In genomic region chr3:179272385-179272784, GRCh38 we compare ENCODE assay signal across 11 cellular contexts. TPM values are rescaled to one million over a fixed set of nuclear protein-coding genes. Genes with fewer than 3 reads are reported as not detected.
DNase-seq lines count a peak whose midpoint lies in the region; ATAC-seq, FAIRE-seq and TF ChIP-seq lines count a peak whose summit lies in the region.
"Had no signal": no experiment of that assay in that cellular context is flagged by ENCODE, and none has a peak within 500 bp of the region (broad histone marks: within the 10 kb centered on the region; RNA-seq: fewer than 3 reads in every experiment).

No MANE protein-coding gene starts in this region.

- no peaks in the 10 kb centered on the region for H3K9me3 Mint-ChIP-seq in naive thymus-derived CD8-positive, alpha-beta T cell

- no peak overlapping the region for H3K4me3 ChIP-seq in K562
- H3K4me3 ChIP-seq: left lung had no signal

- no peak; a peak in 1 of 6 replicates for TF ChIP-seq CTCF in K562 (IDR thresholded peaks at IDR 0.05 in 2 of 3, conservative IDR thresholded peaks at IDR 0.05 in 1 of 3; ENCODE audit: insufficient read depth in 2 of 3, low read depth in 1 of 3, low read length in 3 of 3)

- intact Hi-C loops in K562 (cut with micrococcal nuclease), result no loop called here

- DNase-seq in EH (ENCODE audit: low read depth) (peak; percentile 15), K562 (ENCODE audit: extremely low read depth in 1 of 4, low spot score in 3 of 4) (no peak), lung microvascular endothelial cell (ENCODE audit: low read depth in 2 of 2) (peak; percentile 46 to 69), NCI-H2227 (lab: John Stamatoyannopoulos, UW; ENCODE audit: unreplicated experiment) (no peak), T-helper 2 cell (no peak)
- no peak for DNase-seq in naive thymus-derived CD8-positive, alpha-beta T cell
- DNase-seq: activated effector memory CD4-positive, alpha-beta T cell treated with anti-CD3 and anti-CD28 coated beads, Interleukin-2, amount 50 U/mL, for 16 hours; GF-D8; left lung had no signal

- H3K79me2 ChIP-seq in K562 (ENCODE audit: control insufficient read depth, insufficient read depth, low read length), result no peaks in the 10 kb centered on the region

- H3K27me3 ChIP-seq in K562 (ENCODE audit: control insufficient read depth in 2 of 2, insufficient read depth in 2 of 2, low read length in 2 of 2), result no peaks in the 10 kb centered on the region
- H3K27me3 ChIP-seq: left lung had no signal

- H3K4me3 Mint-ChIP-seq in naive thymus-derived CD8-positive, alpha-beta T cell, result no peak overlapping the region

- CTCF ChIA-PET in K562 (lab: Yijun Ruan, JAX; ENCODE audit: low intra/inter-chr PET ratio), result no interaction called here

- BruUV-seq in K562 (replicated peaks; lab: Mats Ljungman, UMichigan), result no TSS peak

- H3K9me1 ChIP-seq in K562 (ENCODE audit: control insufficient read depth, insufficient read depth, low read length), result no peaks in the 10 kb centered on the region

- H3K9me3 ChIP-seq in K562 (replicated peaks; ENCODE audit: control insufficient read depth, insufficient read depth, low read depth, low read length), result no peaks in the 10 kb centered on the region
- H3K9me3 ChIP-seq: left lung had no signal

- H3K4me1 ChIP-seq in K562 (replicated peaks in 1 of 2; ENCODE audit: control insufficient read depth in 2 of 2, insufficient read depth in 2 of 2, low read length in 2 of 2), result peaks cover 15 to 35% of the 10 kb centered on the region in 2 experiments; a peak in 4 of 5 replicates
- H3K4me1 ChIP-seq: left lung had no signal

- peaks cover 0 to 19% (median 9%) of the 10 kb centered on the region in 5 donors for H3K27me3 Mint-ChIP-seq in naive thymus-derived CD8-positive, alpha-beta T cell

- no peaks in the 10 kb centered on the region for H3K36me3 ChIP-seq in K562 (ENCODE audit: control insufficient read depth, insufficient read depth, low read length)
- H3K36me3 ChIP-seq: left lung had no signal

- POLR2A ChIA-PET in K562 (lab: Yijun Ruan, JAX), result interaction anchor here (1.0 kb wide), 1 partner anchor 7 kb away, joined by 3 read pairs; no protein-coding TSS in a partner anchor
- POLR2A ChIA-PET in naive thymus-derived CD8-positive, alpha-beta T cell (lab: Charles Lee), result interaction anchor here (1.2 kb wide), 1 partner anchor 125 kb away, joined by 8 read pairs; the partner anchor contains the start of gene PIK3CA

- no peak overlapping the region for H3K9ac ChIP-seq in K562 (ENCODE audit: insufficient read depth in 1 of 2, low read depth in 2 of 2, low read length in 2 of 2)

- H4K20me1 ChIP-seq in K562 (replicated peaks; ENCODE audit: control insufficient read depth, insufficient read depth, low read length), result no peaks in the 10 kb centered on the region

- H2AFZ ChIP-seq in K562 (ENCODE audit: low read depth, low read length), result 0 out of 2 replicates have a peak overlapping the region, but pooled peaks have one; percentile 1

- ATAC-seq in K562, result no peak
- no peak for ATAC-seq in naive thymus-derived CD8-positive, alpha-beta T cell
- ATAC-seq: left lung had no signal

- no peaks in the 10 kb centered on the region for H3K36me3 Mint-ChIP-seq in naive thymus-derived CD8-positive, alpha-beta T cell

- in situ Hi-C loops in K562 (cut with MboI), result no loop called here

- no peak for FAIRE-seq in K562 (lab: Jason Lieb, UNC)
- FAIRE-seq: TTC549 had no signal

- no peak for TF ChIP-seq POLR2A in K562 (conservative IDR thresholded peaks at IDR 0.05)

- H3K27ac ChIP-seq in K562 (ENCODE audit: extremely low read depth, low read depth, low read length), result no peak overlapping the region
- H3K27ac ChIP-seq: left lung had no signal

- H3K4me2 ChIP-seq in K562 (ENCODE audit: insufficient read depth, low read length), result no peak overlapping the region

- no peak for TF ChIP-seq EP300 in Ishikawa (IDR thresholded peaks at IDR 0.05; ENCODE audit: borderline replicate concordance)
- TF ChIP-seq EP300 in K562 (IDR thresholded peaks at IDR 0.05; ENCODE audit: low read length), result no peak

- peaks cover 0 to 2% (median 0%) of the 10 kb centered on the region in 4 donors for H3K4me1 Mint-ChIP-seq in naive thymus-derived CD8-positive, alpha-beta T cell

- 93% methylated on average over 3 of the region's 3 CpGs for WGBS in K562 (ENCODE audit: insufficient coverage, low coverage, missing lambda C conversion rate)

- H3K27ac Mint-ChIP-seq in naive thymus-derived CD8-positive, alpha-beta T cell, result no peak overlapping the region

- TF ChIP-seq RAD21 in Ishikawa (IDR thresholded peaks at IDR 0.05; ENCODE audit: low read depth) (peak; percentile 33), K562 (CRISPR knock-in tag; conservative IDR thresholded peaks at IDR 0.05 in 1 of 2, IDR thresholded peaks at IDR 0.05 in 1 of 2) (no peak; a peak in 1 of 4 replicates)

TF ChIP-seq in Ishikawa, 13 proteins besides CTCF, POLR2A, EP300 and RAD21:
- TF ChIP-seq TAF1 (IDR thresholded peaks at IDR 0.05; ENCODE audit: low read depth) (no peak), MAX (IDR thresholded peaks at IDR 0.05) (no peak)

TF ChIP-seq in K562, 482 proteins besides CTCF, POLR2A, EP300 and RAD21 (continues in another document):
- no peak for TF ChIP-seq ZNF583 (CRISPR knock-in tag; IDR thresholded peaks at IDR 0.05)
- TF ChIP-seq CREB1 (IDR thresholded peaks at IDR 0.05), result no peak
- no peak for TF ChIP-seq CREB1 (CRISPR knock-in tag; IDR thresholded peaks at IDR 0.05)
- TF ChIP-seq YBX1 (IDR thresholded peaks at IDR 0.05), result no peak
- no peak for TF ChIP-seq TOE1 (IDR thresholded peaks at IDR 0.05; ENCODE audit: borderline replicate concordance)
- TF ChIP-seq TOE1 (CRISPR knock-in tag; IDR thresholded peaks at IDR 0.05; ENCODE audit: borderline replicate concordance, low read depth), result no peak
- TF ChIP-seq FOXO4 (CRISPR knock-in tag; IDR thresholded peaks at IDR 0.05), result no peak
- no peak for TF ChIP-seq NR2C1 (IDR thresholded peaks at IDR 0.05)
- no peak for TF ChIP-seq NR2C1 (tag; IDR thresholded peaks at IDR 0.05)
- no peak for TF ChIP-seq ZNF217 (CRISPR knock-in tag; IDR thresholded peaks at IDR 0.05)
- no peak for TF ChIP-seq CAMTA2 (CRISPR knock-in tag; conservative IDR thresholded peaks at IDR 0.05)
- TF ChIP-seq CBX1 (IDR thresholded peaks at IDR 0.05; ENCODE audit: low read depth), result no peak

RNA-seq across cellular contexts. Expression of gene KCNMB3, which starts 21.5 kb away (rescaled TPM):
- total RNA-seq in K562 (2011; cell fraction: chromatin; rRNA removed; ENCODE audit: low replicate concordance), result 42.1 and 87.2 TPM in 2 replicates
- total RNA-seq in K562 (2011; cell fraction: nucleolus; rRNA removed), result 16.3 and 21.2 TPM in 2 replicates
- total RNA-seq in K562 (2011; cell fraction: nucleoplasm; rRNA removed), result 33.8 and 60.6 TPM in 2 replicates
- total RNA-seq in K562 (2014; rRNA removed) (8.7 and 12.3 TPM in 2 replicates), K562 (2014; rRNA removed; fragmentation: Illumina TruSeq; extraction: Trizol) (15.3 and 16.5 TPM in 2 replicates), K562 (2015; rRNA removed; fragmentation: Illumina TruSeq; extraction: Trizol) (13.7 and 13.8 TPM in 2 replicates), K562 (2021) (9.9 and 14.3 TPM in 2 replicates), lung microvascular endothelial cell (1.3 and 2.6 TPM in 2 replicates)
- polyA plus RNA-seq in K562 (2011; rRNA removed) (18.6 and 21.1 TPM in 2 replicates), K562 (2014; fragmentation: Illumina TruSeq; extraction: Trizol) (17.6 and 20.4 TPM in 2 replicates), K562 (2014; fragmentation: Nextera tagmentation; extraction: Ambion mirVana) (1 to 10 TPM; 7.0 to 7.8 TPM), K562 (2014; rRNA removed) (13.0 and 19.8 TPM in 2 replicates)
- 5.8 and 7.4 TPM in 2 replicates for polyA plus RNA-seq in K562 (2011; cell fraction: cytosol; rRNA removed)
- 48.8 and 65.5 TPM in 2 replicates for polyA plus RNA-seq in K562 (2011; cell fraction: nucleus; rRNA removed)
- polyA plus RNA-seq in K562 (2012), result 11.9 and 19.9 TPM in 2 replicates
- 27.8 and 30.2 TPM in 2 replicates for polyA minus RNA-seq in K562 (2011; rRNA and poly(A)+ RNA removed)
- 1.8 and 3.6 TPM in 2 replicates for polyA minus RNA-seq in K562 (2011; cell fraction: cytosol; rRNA and poly(A)+ RNA removed)
- 26.3 and 37.4 TPM in 2 replicates for polyA minus RNA-seq in K562 (2011; cell fraction: nucleus; rRNA and poly(A)+ RNA removed)
- total RNA-seq in naive thymus-derived CD8-positive, alpha-beta T cell, result 1 to 10 TPM; 1.9 to 2.4 TPM
- under 1 TPM; 0.19 to 0.55 (median 0.53) TPM for polyA plus RNA-seq in naive thymus-derived CD8-positive, alpha-beta T cell

RNA-seq across cellular contexts. Expression of gene ZNF639, which starts 50.4 kb away (rescaled TPM):
- total RNA-seq in K562 (2011; cell fraction: chromatin; rRNA removed; ENCODE audit: low replicate concordance), result 12.2 and 32.8 TPM in 2 replicates
- total RNA-seq in K562 (2011; cell fraction: nucleolus; rRNA removed), result 8.3 and 8.5 TPM in 2 replicates
- total RNA-seq in K562 (2011; cell fraction: nucleoplasm; rRNA removed), result 10.7 and 18.6 TPM in 2 replicates
- total RNA-seq in K562 (2014; rRNA removed) (56.0 and 57.2 TPM in 2 replicates), K562 (2014; rRNA removed; fragmentation: Illumina TruSeq; extraction: Trizol) (75.8 and 83.1 TPM in 2 replicates), K562 (2015; rRNA removed; fragmentation: Illumina TruSeq; extraction: Trizol) (68.7 and 73.1 TPM in 2 replicates), K562 (2021) (53.7 and 55.7 TPM in 2 replicates), lung microvascular endothelial cell (22.9 and 31.2 TPM in 2 replicates)
- polyA plus RNA-seq in K562 (2011; rRNA removed) (29.1 and 38.0 TPM in 2 replicates), K562 (2014; fragmentation: Illumina TruSeq; extraction: Trizol) (69.9 and 88.1 TPM in 2 replicates), K562 (2014; fragmentation: Nextera tagmentation; extraction: Ambion mirVana) (10 to 100 TPM; 17.6 to 21.5 TPM), K562 (2014; rRNA removed) (44.0 and 50.5 TPM in 2 replicates)
- 14.3 and 14.5 TPM in 2 replicates for polyA plus RNA-seq in K562 (2011; cell fraction: cytosol; rRNA removed)
- polyA plus RNA-seq in K562 (2011; cell fraction: nucleus; rRNA removed), result 9.7 and 13.8 TPM in 2 replicates
- polyA plus RNA-seq in K562 (2012), result 32.0 and 33.3 TPM in 2 replicates
- polyA minus RNA-seq in K562 (2011; rRNA and poly(A)+ RNA removed), result 40.3 and 50.0 TPM in 2 replicates
- 11.7 and 13.1 TPM in 2 replicates for polyA minus RNA-seq in K562 (2011; cell fraction: cytosol; rRNA and poly(A)+ RNA removed)
- polyA minus RNA-seq in K562 (2011; cell fraction: nucleus; rRNA and poly(A)+ RNA removed), result 5.8 and 10.4 TPM in 2 replicates
- 10 to 100 TPM; 64.7 to 65.2 TPM for total RNA-seq in naive thymus-derived CD8-positive, alpha-beta T cell
- 10 to 100 TPM; 56.5 to 63.0 (median 60.1) TPM for polyA plus RNA-seq in naive thymus-derived CD8-positive, alpha-beta T cell

Comparison
In these comparisons a context has a peak if more than half of its experiments do, and no peak if none do; other contexts are left out.
1. DNase-seq: peak in EH (single experiment) and lung microvascular endothelial cell (2 of 2); none in K562 (0 of 4), naive thymus-derived CD8-positive, alpha-beta T cell (0 of 10), NCI-H2227 (single experiment) and T-helper 2 cell (0 of 5).